Comparison of ENCODE assay signal across 8 cellular contexts in the genomic region with DNA sequence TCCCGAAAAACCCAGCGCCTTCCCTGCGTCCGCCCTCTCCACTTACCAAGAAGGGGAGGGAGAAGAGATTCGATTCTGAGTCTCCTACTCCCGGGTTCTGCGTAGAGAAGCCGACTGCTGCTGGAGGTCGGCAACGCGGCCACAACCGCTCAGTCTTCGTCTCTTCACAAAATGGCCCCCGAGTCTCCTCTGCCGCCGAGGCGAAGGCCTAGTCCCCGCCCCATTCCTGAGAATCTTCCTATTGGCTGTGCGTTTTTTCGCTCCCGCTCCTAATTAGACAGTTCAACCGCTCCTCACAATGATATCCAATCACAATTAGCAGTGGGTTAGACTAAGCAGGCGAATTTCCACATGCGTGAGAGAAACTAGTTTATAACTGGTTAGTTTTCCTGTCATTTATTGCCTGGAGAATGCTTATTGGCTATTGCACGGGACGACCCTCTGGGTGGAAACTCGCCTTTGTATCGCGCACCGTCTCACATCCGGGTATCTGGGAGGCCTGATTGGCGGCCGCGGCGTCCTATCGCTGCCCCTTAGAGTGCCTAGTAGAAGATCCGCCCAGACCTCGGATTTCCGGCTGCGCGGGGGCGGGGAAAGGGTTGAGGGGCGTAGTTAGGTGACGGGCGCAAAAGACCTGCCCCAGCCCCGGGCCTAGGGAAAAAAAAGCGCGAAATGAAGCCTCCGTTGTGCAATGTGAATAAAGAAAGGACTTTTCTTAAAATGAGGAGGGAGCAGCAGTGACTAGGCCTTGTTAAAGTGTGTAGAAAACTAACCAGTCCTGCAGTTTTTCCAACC. TPM values are rescaled to one million over a fixed set of nuclear protein-coding genes. Genes with fewer than 3 reads are reported as not detected.
A peak's percentile ranks its signal among the peaks of the same experiment; 100 is the strongest.
DNase-seq lines count a peak whose midpoint lies in the region; ATAC-seq and TF ChIP-seq lines count a peak whose summit lies in the region.

A gene (minus strand): TSS at position 191 of the 795 bp plus-strand sequence. CDS start 35,249 bp downstream, outside the sequence.

- H3K36me3 ChIP-seq in heart right ventricle, result peaks cover 0 to 34% (median 7%) of the 10 kb centered on the region in 9 donors
- peaks cover 0 to 18% (median 3%) of the 10 kb centered on the region in 4 donors for H3K36me3 ChIP-seq in upper lobe of left lung

- in situ Hi-C loops in GM13977 (cut with MboI; ENCODE audit: low pct_unique_long_range_greater_than_20kb, low sequenced_read_pairs, unreplicated experiment), result no loop called here

- no peaks in the 10 kb centered on the region for H3K27me3 Mint-ChIP-seq in T-helper 1 cell treated with Interleukin-12 subunit alpha and Interleukin-12 subunit beta and Interleukin-4 antibody, amounts not matched to agents 30 μg/mL and 1 μg/mL, for 36 hours (ENCODE audit: low read depth)

- intact Hi-C loops in heart right ventricle (cut with DNase I), result loop anchor here in 3 of 10 donors (5.0 to 10.0 kb wide), 2 partner anchors 38 to 115 kb away; a partner anchor contains a TSS
- intact Hi-C loops in posterior cingulate gyrus (cut with DNase I), result loop anchor here (5.0 to 10.0 kb wide), 2 partner anchors 113 to 185 kb away; a partner anchor contains a TSS

- WGBS in heart right ventricle, 2 donors, result 0% methylated on average over 49 of the region's 49 CpGs
- 1% methylated on average over 49 of the region's 49 CpGs for WGBS in upper lobe of left lung, 2 donors

- H3K4me3 ChIP-seq in heart right ventricle (peak within 1 kb of the TSS; percentile 62 to 97 (median 79)), upper lobe of left lung (peak within 1 kb of the TSS; percentile 58 to 91 (median 68))

- H3K27me3 ChIP-seq in heart right ventricle, result no peaks in the 10 kb centered on the region
- H3K27me3 ChIP-seq in upper lobe of left lung, result no peaks in the 10 kb centered on the region

- TF ChIP-seq CTCF in GM13977 (IDR thresholded peaks at IDR 0.05; ENCODE audit: extremely low read depth, insufficient read depth, missing control alignments), result no peak
- TF ChIP-seq CTCF in heart right ventricle (IDR thresholded peaks at IDR 0.05), result no peak
- peak in 1 of 6 experiments; percentile 20 for TF ChIP-seq CTCF in upper lobe of left lung (IDR thresholded peaks at IDR 0.05)

- peak; percentile 90 to 98 (median 95) for TF ChIP-seq POLR2A in upper lobe of left lung (IDR thresholded peaks at IDR 0.05)

- H3K9me3 Mint-ChIP-seq in T-helper 1 cell treated with Interleukin-12 subunit alpha and Interleukin-12 subunit beta and Interleukin-4 antibody, amounts not matched to agents 30 μg/mL and 1 μg/mL, for 36 hours, result no peaks in the 10 kb centered on the region

- peak; percentile 95 for DNase-seq in GM13977 (ENCODE audit: low spot score)
- DNase-seq in NCI-H1694 (lab: John Stamatoyannopoulos, UW), result peak; percentile 100
- DNase-seq in amniotic stem cell (lab: John Stamatoyannopoulos, UW), result peak; percentile 98
- DNase-seq in heart right ventricle, result peak; percentile 100
- DNase-seq in posterior cingulate gyrus, result peak; percentile 99 to 100 (median 100)
- peak; percentile 100 for DNase-seq in upper lobe of left lung

- H3K9me3 ChIP-seq in heart right ventricle (no peaks in the 10 kb centered on the region), upper lobe of left lung (no peaks in the 10 kb centered on the region)

- peaks cover 35% of the 10 kb centered on the region for H3K36me3 Mint-ChIP-seq in T-helper 1 cell treated with Interleukin-12 subunit alpha and Interleukin-12 subunit beta and Interleukin-4 antibody, amounts not matched to agents 30 μg/mL and 1 μg/mL, for 36 hours (ENCODE audit: low read depth)

- H3K4me1 Mint-ChIP-seq in T-helper 1 cell treated with Interleukin-12 subunit alpha and Interleukin-12 subunit beta and Interleukin-4 antibody, amounts not matched to agents 30 μg/mL and 1 μg/mL, for 36 hours (ENCODE audit: low read depth), result peaks cover 35% of the 10 kb centered on the region

- H3K4me1 ChIP-seq in heart right ventricle, result peaks cover 4 to 49% (median 43%) of the 10 kb centered on the region in 9 donors
- peaks cover 23 to 45% (median 31%) of the 10 kb centered on the region in 4 donors for H3K4me1 ChIP-seq in upper lobe of left lung

- TF ChIP-seq EP300 in upper lobe of left lung (IDR thresholded peaks at IDR 0.05), result no peak

- peak within 1 kb of the TSS; percentile 99 for H3K27ac Mint-ChIP-seq in T-helper 1 cell treated with Interleukin-12 subunit alpha and Interleukin-12 subunit beta and Interleukin-4 antibody, amounts not matched to agents 30 μg/mL and 1 μg/mL, for 36 hours

- H3K27ac ChIP-seq in heart right ventricle (peak within 1 kb of the TSS; percentile 83 to 97 (median 92)), upper lobe of left lung (peak within 1 kb of the TSS; percentile 93 to 96 (median 96))

- H3K4me3 Mint-ChIP-seq in T-helper 1 cell treated with Interleukin-12 subunit alpha and Interleukin-12 subunit beta and Interleukin-4 antibody, amounts not matched to agents 30 μg/mL and 1 μg/mL, for 36 hours, result peak within 1 kb of the TSS; percentile 100

- ATAC-seq in HG02884 (IDR thresholded peaks at IDR 0.05; ENCODE audit: unreplicated experiment), result peak; percentile 91
- peak; percentile 96 to 99 (median 98) for ATAC-seq in heart right ventricle
- peak; percentile 97 to 99 for ATAC-seq in upper lobe of left lung (ENCODE audit: low FRiP score in 2 of 2)

RNA-seq across cellular contexts. Expression of the gene that starts here (rescaled TPM):
- total RNA-seq in heart right ventricle (100 to 1,000 TPM; 227 to 300 (median 259) TPM), upper lobe of left lung (100 to 1,000 TPM; 119 to 390 (median 293) TPM)
- 100 to 1,000 TPM; 320 to 358 TPM for polyA plus RNA-seq in heart right ventricle

Comparison
In these comparisons a context has a peak if more than half of its experiments do, and no peak if none do; other contexts are left out.
1. Peak in every context shown above with its lines: DNase-seq, ATAC-seq, H3K4me3 ChIP-seq and H3K27ac ChIP-seq.